8 cellular contexts compared by ENCODE assay signal in the genomic region with DNA sequence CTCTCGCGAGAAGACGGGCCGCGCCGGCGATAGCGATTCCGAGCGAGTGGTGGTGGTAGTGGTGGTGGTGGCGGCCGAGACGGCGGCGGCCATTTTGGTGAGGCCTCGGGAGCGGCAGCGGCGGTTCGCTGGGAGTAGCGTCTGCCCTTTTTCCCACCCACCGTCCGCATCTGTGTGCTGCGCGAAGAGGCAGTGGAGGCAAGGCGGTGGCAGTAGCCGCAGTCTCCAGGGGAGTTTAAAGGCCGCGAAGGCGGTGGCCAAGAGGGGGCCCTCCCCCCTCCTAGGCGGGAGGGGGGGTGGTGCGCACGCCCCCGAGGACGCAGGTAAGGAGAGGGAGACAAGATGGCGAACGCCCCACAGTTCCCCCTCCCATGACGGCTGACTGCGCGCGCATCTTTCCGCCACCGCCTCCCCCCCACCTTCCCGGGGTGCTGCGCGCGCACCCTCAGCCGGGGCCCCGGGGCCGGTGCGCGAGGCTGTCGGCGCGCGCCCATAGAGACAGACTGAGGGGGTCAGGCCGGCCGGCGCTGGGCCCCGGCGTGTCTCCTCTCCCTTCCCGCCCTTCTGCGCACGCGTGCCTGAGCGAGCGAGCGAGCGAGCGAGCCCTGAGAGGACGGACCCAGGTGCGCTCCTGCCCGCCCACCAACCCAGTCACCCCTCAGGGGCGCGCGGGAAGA. TPM values are rescaled to one million over a fixed set of nuclear protein-coding genes. Genes with fewer than 3 reads are reported as not detected.
A peak's percentile ranks its signal among the peaks of the same experiment; 100 is the strongest.
DNase-seq lines count a peak whose midpoint lies in the region; ATAC-seq, FAIRE-seq and TF ChIP-seq lines count a peak whose summit lies in the region.

No MANE protein-coding gene starts in this region.

- peak overlapping the region; percentile 100 for H3K4me3 Mint-ChIP-seq in activated T-helper 2 cell treated with anti-CD3 and anti-CD28 coated beads, Interferon-gamma antibody, Interleukin-2, Interleukin-4, amounts not matched to agents 10 μg/mL and 5 μg/mL and 100 μg/mL, durations not matched to agents 14 hours and 24 hours and 36 hours (ENCODE audit: low read depth)
- peak overlapping the region; percentile 91 for H3K4me3 Mint-ChIP-seq in natural killer cell treated with Interleukin-12 subunit alpha and Interleukin-12 subunit beta and Interleukin-15 and Interleukin-18, amount 100 ng/mL, for 72 hours

- no peaks in the 10 kb centered on the region for H3K9me3 Mint-ChIP-seq in activated T-helper 2 cell treated with anti-CD3 and anti-CD28 coated beads, Interferon-gamma antibody, Interleukin-2, Interleukin-4, amounts not matched to agents 10 μg/mL and 5 μg/mL and 100 μg/mL, durations not matched to agents 14 hours and 24 hours and 36 hours
- no peaks in the 10 kb centered on the region for H3K9me3 Mint-ChIP-seq in natural killer cell treated with Interleukin-12 subunit alpha and Interleukin-12 subunit beta and Interleukin-15 and Interleukin-18, amount 100 ng/mL, for 72 hours

- no peaks in the 10 kb centered on the region for H3K27me3 Mint-ChIP-seq in activated T-helper 2 cell treated with anti-CD3 and anti-CD28 coated beads, Interferon-gamma antibody, Interleukin-2, Interleukin-4, amounts not matched to agents 10 μg/mL and 5 μg/mL and 100 μg/mL, durations not matched to agents 14 hours and 24 hours and 36 hours (ENCODE audit: low read depth)
- no peaks in the 10 kb centered on the region for H3K27me3 Mint-ChIP-seq in natural killer cell treated with Interleukin-12 subunit alpha and Interleukin-12 subunit beta and Interleukin-15 and Interleukin-18, amount 100 ng/mL, for 72 hours

- no peak for FAIRE-seq in H54 (lab: Jason Lieb, UNC)

- intact Hi-C loops in activated T-helper 2 cell treated with anti-CD3 and anti-CD28 coated beads, Interferon-gamma antibody, Interleukin-2, Interleukin-4, amounts not matched to agents 10 μg/mL and 5 μg/mL and 100 μg/mL, durations not matched to agents 14 hours and 24 hours and 36 hours (cut with micrococcal nuclease) = loop anchor here (1.0 to 10.0 kb wide), 7 partner anchors 40 to 407 kb away; partner anchors contain the start of genes BCKDK, CFAP119, FBRS and PHKG2

- H3K4me1 Mint-ChIP-seq in activated T-helper 2 cell treated with anti-CD3 and anti-CD28 coated beads, Interferon-gamma antibody, Interleukin-2, Interleukin-4, amounts not matched to agents 10 μg/mL and 5 μg/mL and 100 μg/mL, durations not matched to agents 14 hours and 24 hours and 36 hours (ENCODE audit: low read depth) = peaks cover 29% of the 10 kb centered on the region
- peaks cover 38 to 40% of the 10 kb centered on the region in 2 donors for H3K4me1 Mint-ChIP-seq in natural killer cell treated with Interleukin-12 subunit alpha and Interleukin-12 subunit beta and Interleukin-15 and Interleukin-18, amount 100 ng/mL, for 72 hours (ENCODE audit: low read depth in 2 of 2)

- DNase-seq in ELR (ENCODE audit: low read depth) = peak; percentile 93
- DNase-seq in H54 (ENCODE audit: insufficient read length, low spot score) = peak; percentile 92
- DNase-seq in LoVo (ENCODE audit: low spot score) = peak; percentile 98
- DNase-seq in RPMI8226 = peak; percentile 100
- peak; percentile 99 for DNase-seq in activated T-helper 2 cell treated with anti-CD3 and anti-CD28 coated beads, Interferon-gamma antibody, Interleukin-2, Interleukin-4, amounts not matched to agents 10 μg/mL and 5 μg/mL and 100 μg/mL, durations not matched to agents 14 hours and 24 hours and 36 hours (ENCODE audit: low spot score)
- peak; percentile 95 for DNase-seq in fibroblast of peridontal ligament (ENCODE audit: extremely low read depth)
- peak; percentile 99 for DNase-seq in natural killer cell treated with Interleukin-12 subunit alpha and Interleukin-12 subunit beta and Interleukin-15 and Interleukin-18, amount 100 ng/mL, for 72 hours (ENCODE audit: low spot score)
- DNase-seq in stimulated activated naive CD4-positive, alpha-beta T cell (lab: John Stamatoyannopoulos, UW) = peak; percentile 98 to 99 (median 98)

- peak; percentile 91 for TF ChIP-seq POLR2A in H54 (IDR thresholded peaks at IDR 0.05; ENCODE audit: low read depth, low read length)

- peak overlapping the region; percentile 100 for H3K27ac Mint-ChIP-seq in activated T-helper 2 cell treated with anti-CD3 and anti-CD28 coated beads, Interferon-gamma antibody, Interleukin-2, Interleukin-4, amounts not matched to agents 10 μg/mL and 5 μg/mL and 100 μg/mL, durations not matched to agents 14 hours and 24 hours and 36 hours
- H3K27ac Mint-ChIP-seq in natural killer cell treated with Interleukin-12 subunit alpha and Interleukin-12 subunit beta and Interleukin-15 and Interleukin-18, amount 100 ng/mL, for 72 hours = peak overlapping the region; percentile 99 to 100

- H3K36me3 Mint-ChIP-seq in activated T-helper 2 cell treated with anti-CD3 and anti-CD28 coated beads, Interferon-gamma antibody, Interleukin-2, Interleukin-4, amounts not matched to agents 10 μg/mL and 5 μg/mL and 100 μg/mL, durations not matched to agents 14 hours and 24 hours and 36 hours (ENCODE audit: low read depth) = peaks cover 36% of the 10 kb centered on the region
- H3K36me3 Mint-ChIP-seq in natural killer cell treated with Interleukin-12 subunit alpha and Interleukin-12 subunit beta and Interleukin-15 and Interleukin-18, amount 100 ng/mL, for 72 hours = peaks cover 16% of the 10 kb centered on the region

- peak; percentile 86 to 88 for ATAC-seq in natural killer cell treated with Interleukin-12 subunit alpha and Interleukin-12 subunit beta and Interleukin-15 and Interleukin-18, amount 100 ng/mL, for 72 hours

RNA-seq across cellular contexts. Expression of gene SRCAP, which starts 0.7 kb away (rescaled TPM):
- total RNA-seq in activated T-helper 2 cell treated with anti-CD3 and anti-CD28 coated beads, Interferon-gamma antibody, Interleukin-2, Interleukin-4, amounts not matched to agents 10 μg/mL and 5 μg/mL and 100 μg/mL, durations not matched to agents 14 hours and 24 hours and 36 hours = 83.6 TPM in 2 replicates
- total RNA-seq in natural killer cell treated with Interleukin-12 subunit alpha and Interleukin-12 subunit beta and Interleukin-15 and Interleukin-18, amount 100 ng/mL, for 72 hours = 100 to 1,000 TPM in 1 of 2 donors, 10 to 100 TPM in 1; 90.8 to 121 TPM

RNA-seq across cellular contexts. Expression of gene FBRS, which starts 40.0 kb away (rescaled TPM):
- total RNA-seq in activated T-helper 2 cell treated with anti-CD3 and anti-CD28 coated beads, Interferon-gamma antibody, Interleukin-2, Interleukin-4, amounts not matched to agents 10 μg/mL and 5 μg/mL and 100 μg/mL, durations not matched to agents 14 hours and 24 hours and 36 hours = 107 TPM in 2 replicates
- 100 to 1,000 TPM; 140 to 147 TPM for total RNA-seq in natural killer cell treated with Interleukin-12 subunit alpha and Interleukin-12 subunit beta and Interleukin-15 and Interleukin-18, amount 100 ng/mL, for 72 hours

RNA-seq across cellular contexts. Expression of gene PRR14, which starts 47.5 kb away (rescaled TPM):
- 84.0 and 90.5 TPM in 2 replicates for total RNA-seq in activated T-helper 2 cell treated with anti-CD3 and anti-CD28 coated beads, Interferon-gamma antibody, Interleukin-2, Interleukin-4, amounts not matched to agents 10 μg/mL and 5 μg/mL and 100 μg/mL, durations not matched to agents 14 hours and 24 hours and 36 hours
- 100 to 1,000 TPM; 128 to 197 TPM for total RNA-seq in natural killer cell treated with Interleukin-12 subunit alpha and Interleukin-12 subunit beta and Interleukin-15 and Interleukin-18, amount 100 ng/mL, for 72 hours

RNA-seq across cellular contexts. Expression of gene PHKG2, which starts 49.9 kb away (rescaled TPM):
- total RNA-seq in activated T-helper 2 cell treated with anti-CD3 and anti-CD28 coated beads, Interferon-gamma antibody, Interleukin-2, Interleukin-4, amounts not matched to agents 10 μg/mL and 5 μg/mL and 100 μg/mL, durations not matched to agents 14 hours and 24 hours and 36 hours = 38.1 and 41.6 TPM in 2 replicates
- total RNA-seq in natural killer cell treated with Interleukin-12 subunit alpha and Interleukin-12 subunit beta and Interleukin-15 and Interleukin-18, amount 100 ng/mL, for 72 hours = 10 to 100 TPM; 50.2 to 63.8 TPM

Comparison
In these comparisons a context has a peak if more than half of its experiments do, and no peak if none do; other contexts are left out.
1. Peak in every context shown above with its lines: DNase-seq and ATAC-seq.